ENCODE assay signal across 9 cellular contexts in the genomic region with DNA sequence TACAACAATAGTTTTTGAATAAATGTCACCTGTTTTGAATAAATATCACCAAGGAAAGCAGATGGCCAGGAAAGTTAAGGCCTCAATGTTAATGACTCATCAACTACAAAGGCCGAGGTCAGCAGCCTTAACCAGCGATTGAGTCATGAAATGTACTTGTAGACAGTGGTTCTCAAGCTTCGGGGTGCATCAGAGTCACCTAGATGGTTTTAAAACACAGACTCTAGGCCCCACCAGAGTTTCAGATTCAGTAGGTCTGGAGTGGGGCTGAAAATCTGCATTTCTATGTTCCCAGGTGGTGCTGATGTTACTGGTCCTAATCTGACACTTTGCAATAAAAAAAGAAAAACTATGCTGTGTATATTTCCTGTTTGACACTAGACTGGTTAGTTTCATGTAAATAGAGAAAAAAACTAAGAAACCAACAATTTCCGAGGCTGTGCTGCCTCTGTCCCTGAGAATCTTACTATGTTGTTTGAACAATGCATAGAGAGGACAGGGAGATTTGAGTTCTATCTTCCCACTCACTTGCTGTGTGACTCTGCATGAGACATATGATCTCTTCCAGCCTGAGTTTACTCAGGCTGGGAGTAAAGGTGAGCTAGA. TPM values are rescaled to one million over a fixed set of nuclear protein-coding genes. Genes with fewer than 3 reads are reported as not detected.
DNase-seq lines count a peak whose midpoint lies in the region; ATAC-seq, FAIRE-seq and TF ChIP-seq lines count a peak whose summit lies in the region.
"Had no signal": no experiment of that assay in that cellular context is flagged by ENCODE, and none has a peak within 500 bp of the region (broad histone marks: within the 10 kb centered on the region; RNA-seq: fewer than 3 reads in every experiment).

No MANE protein-coding gene starts in this region.

- H3K27me3 Mint-ChIP-seq in activated naive CD8-positive, alpha-beta T cell treated with anti-CD3 and anti-CD28 coated beads for 36 hours = no peaks in the 10 kb centered on the region

- H3K4me1 Mint-ChIP-seq in activated naive CD8-positive, alpha-beta T cell treated with anti-CD3 and anti-CD28 coated beads for 36 hours = peaks cover 90% of the 10 kb centered on the region

- H3K4me3 Mint-ChIP-seq in activated naive CD8-positive, alpha-beta T cell treated with anti-CD3 and anti-CD28 coated beads for 36 hours = peak overlapping the region; percentile 60

- TF ChIP-seq POLR2A in Peyer's patch (IDR thresholded peaks at IDR 0.05) = no peak

- no peaks in the 10 kb centered on the region for H3K36me3 ChIP-seq in Peyer's patch
- H3K36me3 ChIP-seq in mesodermal cell (ENCODE audit: control insufficient read depth, insufficient read depth, low read length) = no peaks in the 10 kb centered on the region
- H3K36me3 ChIP-seq: cardiac muscle cell had no signal

- H3K4me3 ChIP-seq in Peyer's patch (no peak overlapping the region), mesodermal cell (ENCODE audit: extremely low read depth, insufficient read depth, low read length, poor library complexity, severe bottlenecking) (no peak overlapping the region)
- H3K4me3 ChIP-seq: cardiac muscle cell had no signal

- H3K27me3 ChIP-seq in Peyer's patch = no peaks in the 10 kb centered on the region
- H3K27me3 ChIP-seq: cardiac muscle cell had no signal

- no peak for TF ChIP-seq CTCF in Peyer's patch (IDR thresholded peaks at IDR 0.05)

- ATAC-seq in GM18858 (IDR thresholded peaks at IDR 0.05; ENCODE audit: unreplicated experiment) (peak; percentile 80), HG02885 (IDR thresholded peaks at IDR 0.05; ENCODE audit: poor library complexity, unreplicated experiment) (peak; percentile 79)

- peak overlapping the region; percentile 97 for H3K27ac Mint-ChIP-seq in activated naive CD8-positive, alpha-beta T cell treated with anti-CD3 and anti-CD28 coated beads for 36 hours

- no peak for FAIRE-seq in frontal cortex (lab: Jason Lieb, UNC)

- WGBS in mesodermal cell (ENCODE audit: insufficient coverage in 2 of 2), 2 experiments = 94 to 100% methylated on average over 2 to 4 of the region's 4 CpGs

- DNase-seq in Peyer's patch = peak in 2 of 3 donors; percentile 39 to 83
- peak; percentile 65 for DNase-seq in activated naive CD8-positive, alpha-beta T cell treated with anti-CD3 and anti-CD28 coated beads for 36 hours
- DNase-seq in KG1 (lab: John Stamatoyannopoulos, UW) = no peak
- DNase-seq in frontal cortex (ENCODE audit: low spot score in 2 of 2) = no peak
- no peak for DNase-seq in ecto neural progenitor cell (ENCODE audit: low spot score)

- peak overlapping the region; percentile 26 to 51 (median 41) for H3K27ac ChIP-seq in Peyer's patch
- peak overlapping the region; percentile 47 for H3K27ac ChIP-seq in mesodermal cell (ENCODE audit: low read depth, low read length, severe bottlenecking)
- H3K27ac ChIP-seq: cardiac muscle cell had no signal

- H3K9me3 ChIP-seq in Peyer's patch (no peaks in the 10 kb centered on the region), mesodermal cell (ENCODE audit: control insufficient read depth, low read length) (no peaks in the 10 kb centered on the region)

- H3K9me3 Mint-ChIP-seq in activated naive CD8-positive, alpha-beta T cell treated with anti-CD3 and anti-CD28 coated beads for 36 hours = peaks cover 2% of the 10 kb centered on the region

- H3K4me1 ChIP-seq in Peyer's patch (peaks cover 0 to 7% (median 3%) of the 10 kb centered on the region in 4 donors), mesodermal cell (ENCODE audit: control insufficient read depth, insufficient read depth, low read length, poor library complexity, severe bottlenecking) (peaks cover 8% of the 10 kb centered on the region)

- H3K36me3 Mint-ChIP-seq in activated naive CD8-positive, alpha-beta T cell treated with anti-CD3 and anti-CD28 coated beads for 36 hours = peaks cover 55% of the 10 kb centered on the region

RNA-seq across cellular contexts. Expression of gene RAB27A, which starts 9.8 kb away (rescaled TPM):
- total RNA-seq in Peyer's patch (10 to 100 TPM in 3 of 4 donors, 1 to 10 TPM in 1; 8.3 to 30.8 (median 18.2) TPM), frontal cortex (8.2 TPM)
- 10 to 100 TPM; 82.2 to 91.0 TPM for total RNA-seq in activated naive CD8-positive, alpha-beta T cell treated with anti-CD3 and anti-CD28 coated beads for 36 hours
- 9.2 TPM for polyA plus RNA-seq in mesodermal cell (2013, experiment 1 of 2)
- 8.3 TPM for polyA plus RNA-seq in mesodermal cell (2013, experiment 2 of 2)

RNA-seq across cellular contexts. Expression of gene PIGBOS1, which starts 39.1 kb away (rescaled TPM):
- total RNA-seq in Peyer's patch = 10 to 100 TPM in 1 of 4 donors, 1 to 10 TPM in 3; 4.2 to 12.0 (median 7.1) TPM
- total RNA-seq in activated naive CD8-positive, alpha-beta T cell treated with anti-CD3 and anti-CD28 coated beads for 36 hours = 10 to 100 TPM; 13.6 to 14.4 TPM
- polyA plus RNA-seq in mesodermal cell (2013, experiment 1 of 2) = 17.0 TPM
- polyA plus RNA-seq in mesodermal cell (2013, experiment 2 of 2) = 17.6 TPM
- total RNA-seq in frontal cortex = 7.7 TPM

RNA-seq across cellular contexts. Expression of gene PIGB, which starts 39.2 kb away (rescaled TPM):
- total RNA-seq in Peyer's patch (10 to 100 TPM in 3 of 4 donors, 1 to 10 TPM in 1; 3.2 to 34.7 (median 15.4) TPM), frontal cortex (6.1 TPM)
- total RNA-seq in activated naive CD8-positive, alpha-beta T cell treated with anti-CD3 and anti-CD28 coated beads for 36 hours = 10 to 100 TPM; 16.9 to 20.3 TPM
- 9.2 TPM for polyA plus RNA-seq in mesodermal cell (2013, experiment 1 of 2)
- 11.1 TPM for polyA plus RNA-seq in mesodermal cell (2013, experiment 2 of 2)

Comparison
In these comparisons a context has a peak if more than half of its experiments do, and no peak if none do; other contexts are left out.
1. DNase-seq: peak in Peyer's patch (2 of 3) and activated naive CD8-positive, alpha-beta T cell treated with anti-CD3 and anti-CD28 coated beads for 36 hours (single experiment); none in KG1 (single experiment), frontal cortex (0 of 2) and ecto neural progenitor cell (single experiment).